1 cellular context compared by ENCODE assay signal in genomic region chr3:56591256-56591655, GRCh38.
TF ChIP-seq lines count a peak whose summit lies in the region.

No MANE protein-coding gene starts in this region.

TF ChIP-seq in IMR-90, 13 proteins besides CTCF, POLR2A, EP300 and RAD21:
- TF ChIP-seq CEBPB (IDR thresholded peaks at IDR 0.05; ENCODE audit: low read depth, low read length), result peak; percentile 54; the same call in 1 of the 2 replicates
- TF ChIP-seq ELK1 (IDR thresholded peaks at IDR 0.05; ENCODE audit: borderline replicate concordance, low read depth, low read length), result no peak
- no peak for TF ChIP-seq FOS (IDR thresholded peaks at IDR 0.05; ENCODE audit: low read depth, low read length)
- no peak for TF ChIP-seq SMC3 (IDR thresholded peaks at IDR 0.05; ENCODE audit: low read depth, low read length)
- no peak for TF ChIP-seq USF2 (IDR thresholded peaks at IDR 0.05; ENCODE audit: low read depth, low read length)
- TF ChIP-seq MAFK (IDR thresholded peaks at IDR 0.05; ENCODE audit: low read depth, low read length), result no peak
